Comparison of ENCODE assay signal across 30 cellular contexts in the genomic region with DNA sequence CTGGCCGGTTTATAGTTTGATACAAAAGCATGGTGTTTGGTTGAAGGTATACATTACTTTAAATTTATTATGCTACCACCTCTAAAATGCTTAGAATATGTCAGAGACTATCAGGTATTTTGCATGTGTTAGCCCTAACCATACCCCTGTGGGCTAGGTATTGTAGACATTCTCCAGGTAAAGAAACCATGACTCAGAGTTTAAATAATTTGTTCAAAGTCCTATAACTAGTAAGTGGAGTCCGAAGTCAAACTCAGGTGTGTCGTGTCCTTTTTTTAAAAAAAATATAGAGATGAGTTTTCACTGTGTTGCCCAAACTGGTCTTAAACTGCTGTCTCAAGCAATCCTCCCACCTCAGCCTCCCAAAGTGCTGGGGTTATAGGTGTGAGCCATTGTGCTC.
"Had no signal": no experiment of that assay in that cellular context is flagged by ENCODE, and none has a peak within 500 bp of the region (broad histone marks: within the 10 kb centered on the region; RNA-seq: fewer than 3 reads in every experiment).

No MANE protein-coding gene starts in this region.

- H3K79me2 ChIP-seq: parathyroid adenoma had no signal

- ATAC-seq: naive thymus-derived CD8-positive, alpha-beta T cell; natural killer cell treated with Interleukin-12 subunit alpha and Interleukin-12 subunit beta and Interleukin-15 and Interleukin-18, amount 100 ng/mL, for 72 hours; psoas muscle; right cardiac atrium; stimulated activated memory B cell treated with anti-CD40 and anti-IgM and Interleukin-4, amounts not matched to agents 10 μg/mL and 1 μg/mL and 100 μg/mL, for 72 hours; stimulated activated naive CD8-positive, alpha-beta T cell treated with anti-CD3 and anti-CD28 coated beads, Interleukin-15, amount 100 ng/mL, for 72 hours; stimulated activated naive CD8-positive, alpha-beta T cell treated with anti-CD3 and anti-CD28 coated beads, Interleukin-15, Interleukin-2, amounts not matched to agents 100 U/mL and 50 U/mL, for 24 hours; upper lobe of right lung had no signal

- H3K36me3 ChIP-seq: ovary, uterus had no signal

- H3K4me1 ChIP-seq: neural progenitor cell, parathyroid adenoma, psoas muscle, sigmoid colon, testis, tibial artery, transverse colon, upper lobe of right lung, uterus had no signal

- H3K4me3 ChIP-seq: neural progenitor cell, ovary, psoas muscle, right lobe of liver, sigmoid colon, smooth muscle cell, spleen, suprapubic skin, testis, tibial artery, transverse colon, upper lobe of right lung, uterus had no signal

- H3K27me3 ChIP-seq: neural progenitor cell, ovary, right lobe of liver, sigmoid colon, spleen, suprapubic skin, testis, tibial artery, transverse colon, upper lobe of right lung, uterus had no signal

- H3K9me3 ChIP-seq: ovary, psoas muscle, right lobe of liver, sigmoid colon, spleen, suprapubic skin, testis, tibial artery, transverse colon, upper lobe of right lung, uterus had no signal

- H2AFZ ChIP-seq: neural progenitor cell, parathyroid adenoma had no signal

- H3K9ac ChIP-seq: neural progenitor cell, parathyroid adenoma had no signal

- DNase-seq: naive thymus-derived CD8-positive, alpha-beta T cell; nephron progenitor cell; occipital lobe; ovary; posterior cingulate gyrus; psoas muscle; right cardiac atrium; right lobe of liver; sigmoid colon; spleen; stimulated activated CD4-positive, alpha-beta T cell treated with anti-CD3 and anti-CD28 coated beads, Interleukin-12 subunit alpha, Interleukin-12 subunit beta, amount 100 ng/mL, for 4 hours; stimulated activated CD4-positive, alpha-beta T cell treated with anti-CD3 and anti-CD28 coated beads, Interleukin-1b, Interleukin-23, amount 100 ng/mL, for 48 hours; stimulated activated CD4-positive, alpha-beta T cell treated with anti-CD3 and anti-CD28 coated beads, Interleukin-4, amount 100 ng/mL, for 1 hour; stimulated activated CD4-positive, alpha-beta T cell treated with anti-CD3 and anti-CD28 coated beads, Interleukin-4, amount 100 ng/mL, for 4 hours; stimulated activated CD8-positive, alpha-beta memory T cell treated with anti-CD3 and anti-CD28 coated beads, Interleukin-4, amount 100 ng/mL, for 48 hours; stimulated activated naive CD4-positive, alpha-beta T cell; stimulated activated naive CD8-positive, alpha-beta T cell treated with anti-CD3 and anti-CD28 coated beads, Interleukin-15, amount 100 ng/mL, for 72 hours; stimulated activated naive CD8-positive, alpha-beta T cell treated with anti-CD3 and anti-CD28 coated beads, Interleukin-15, Interleukin-2, amounts not matched to agents 100 U/mL and 50 U/mL, for 24 hours; substantia nigra; testis; tibial artery; transverse colon; upper lobe of right lung; uterus had no signal

- H3K4me2 ChIP-seq: neural progenitor cell, smooth muscle cell had no signal

- H3K27ac ChIP-seq: neural progenitor cell, ovary, parathyroid adenoma, psoas muscle, right lobe of liver, sigmoid colon, spleen, suprapubic skin, testis, tibial artery, transverse colon, upper lobe of right lung, uterus had no signal
